ENCODE assay signal across 8 cellular contexts in genomic region chr9:92877531-92878430, GRCh38. TPM values are rescaled to one million over a fixed set of nuclear protein-coding genes. Genes with fewer than 3 reads are reported as not detected.
A peak's percentile ranks its signal among the peaks of the same experiment; 100 is the strongest.
DNase-seq lines count a peak whose midpoint lies in the region; ATAC-seq and TF ChIP-seq lines count a peak whose summit lies in the region.

ZNF484 (minus strand) TSS chr9:92878038; CDS start chr9:92875029, 3,009 bp downstream.

- H3K9ac ChIP-seq in SU-DHL-6 (ENCODE audit: low read length) (peak within 1 kb of the TSS; percentile 82), parathyroid adenoma (peak within 1 kb of the TSS; percentile 53)

- H3K27me3 ChIP-seq in SU-DHL-6 (ENCODE audit: low read length) (no peaks in the 10 kb centered on the region), cardiac muscle cell (no peaks in the 10 kb centered on the region), parathyroid adenoma (ENCODE audit: control insufficient read depth, insufficient read depth, low read length) (no peaks in the 10 kb centered on the region), tibial nerve (no peaks in the 10 kb centered on the region)

- peak; percentile 100 for ATAC-seq in HG02678 (IDR thresholded peaks at IDR 0.05; ENCODE audit: unreplicated experiment)

- H3K4me1 ChIP-seq in cardiac muscle cell (ENCODE audit: low read depth), result peaks cover 10% of the 10 kb centered on the region
- no peaks in the 10 kb centered on the region for H3K4me1 ChIP-seq in parathyroid adenoma
- H3K4me1 ChIP-seq in tibial nerve, result peaks cover 0 to 32% (median 0%) of the 10 kb centered on the region in 4 donors

- H3K4me2 ChIP-seq in SU-DHL-6 (ENCODE audit: low read depth, low read length, poor library complexity, severe bottlenecking) (peak within 1 kb of the TSS; percentile 100), parathyroid adenoma (ENCODE audit: low read length) (peak within 1 kb of the TSS; percentile 42)

- H3K79me2 ChIP-seq in SU-DHL-6 (ENCODE audit: insufficient read depth, low read length) (peaks cover 39% of the 10 kb centered on the region), parathyroid adenoma (no peaks in the 10 kb centered on the region)

- H3K4me3 ChIP-seq in SU-DHL-6 (ENCODE audit: insufficient read depth, low read length, poor library complexity, severe bottlenecking), result peak within 1 kb of the TSS; percentile 95
- H3K4me3 ChIP-seq in cardiac muscle cell, result peak within 1 kb of the TSS; percentile 77
- H3K4me3 ChIP-seq in parathyroid adenoma (ENCODE audit: low read depth, low read length), result peak within 1 kb of the TSS; percentile 69
- H3K4me3 ChIP-seq in tibial nerve, result peak within 1 kb of the TSS; percentile 55 to 78 (median 62)

- peak within 1 kb of the TSS; percentile 93 for H2AFZ ChIP-seq in SU-DHL-6 (ENCODE audit: low read depth, low read length, severe bottlenecking)
- peak within 1 kb of the TSS; percentile 99 for H2AFZ ChIP-seq in parathyroid adenoma

- H3K27ac ChIP-seq in SU-DHL-6 (ENCODE audit: low read depth, low read length), result peak within 1 kb of the TSS; percentile 41
- H3K27ac ChIP-seq in cardiac muscle cell, result peak within 1 kb of the TSS; percentile 67
- H3K27ac ChIP-seq in parathyroid adenoma, result peak within 1 kb of the TSS; percentile 74
- H3K27ac ChIP-seq in tibial nerve, result peak within 1 kb of the TSS; percentile 74 to 86 (median 82)

- TF ChIP-seq EP300 in tibial nerve (IDR thresholded peaks at IDR 0.05), result peak; percentile 22 to 86

- H3K9me3 ChIP-seq in SU-DHL-6 (ENCODE audit: insufficient read depth, low read length), result no peaks in the 10 kb centered on the region
- H3K9me3 ChIP-seq in cardiac muscle cell (ENCODE audit: low read depth), result no peaks in the 10 kb centered on the region
- H3K9me3 ChIP-seq in parathyroid adenoma (ENCODE audit: control insufficient read depth, low read length), result no peaks in the 10 kb centered on the region
- H3K9me3 ChIP-seq in tibial nerve, result no peaks in the 10 kb centered on the region

- H3K36me3 ChIP-seq in SU-DHL-6 (ENCODE audit: low read length) (no peaks in the 10 kb centered on the region), cardiac muscle cell (no peaks in the 10 kb centered on the region), parathyroid adenoma (ENCODE audit: control insufficient read depth, insufficient read depth, low read length) (no peaks in the 10 kb centered on the region), tibial nerve (no peaks in the 10 kb centered on the region)

- 0 out of 2 replicates have a peak, but pooled peaks cover 7% of the 10 kb centered on the region for H3F3A ChIP-seq in SU-DHL-6 (ENCODE audit: insufficient read depth)

- H4K20me1 ChIP-seq in SU-DHL-6 (ENCODE audit: low read depth, low read length), result no peaks in the 10 kb centered on the region

- TF ChIP-seq CTCF in SU-DHL-6 (IDR thresholded peaks at IDR 0.05; ENCODE audit: insufficient read depth, low read length, poor library complexity, severe bottlenecking), result no peak
- no peak for TF ChIP-seq CTCF in cardiac muscle cell (IDR thresholded peaks at IDR 0.05; ENCODE audit: low read depth, low read length)
- no peak for TF ChIP-seq CTCF in parathyroid adenoma (IDR thresholded peaks at IDR 0.05)
- peak in 1 of 5 experiments; percentile 16 for TF ChIP-seq CTCF in tibial nerve (IDR thresholded peaks at IDR 0.05)

- WGBS in tibial nerve, 2 donors, result 17 to 18% methylated on average over 28 of the region's 28 CpGs

- DNase-seq in NCI-H128 (lab: John Stamatoyannopoulos, UW; ENCODE audit: unreplicated experiment) (peak; percentile 99), cardiac muscle cell (ENCODE audit: low read depth in 1 of 2, low spot score in 1 of 2) (peak; percentile 99 to 100), tibial nerve (ENCODE audit: low spot score in 2 of 2) (peak; percentile 93 to 96)
- DNase-seq in activated naive CD8-positive, alpha-beta T cell treated with anti-CD3 and anti-CD28 coated beads, Interleukin-2, amount 50 U/mL, for 16 hours (ENCODE audit: low read depth, low spot score), result peak; percentile 91

- H3K9me2 ChIP-seq in SU-DHL-6 (replicated peaks; ENCODE audit: insufficient read depth, low read length), result no peaks in the 10 kb centered on the region

- TF ChIP-seq POLR2A in GM10847 (IDR thresholded peaks at IDR 0.05; ENCODE audit: extremely low read depth, insufficient read length), result peak; percentile 55
- peak; percentile 18 to 21 for TF ChIP-seq POLR2A in tibial nerve (IDR thresholded peaks at IDR 0.05)

RNA-seq across cellular contexts. Expression of gene ZNF484, which starts in this region (rescaled TPM):
- 7.8 and 10.5 TPM in 2 replicates for total RNA-seq in cardiac muscle cell
- polyA plus RNA-seq in cardiac muscle cell, result 3.4 and 5.4 TPM in 2 replicates
- total RNA-seq in tibial nerve, result 10 to 100 TPM; 12.6 to 17.4 (median 16.2) TPM

Comparison
In these comparisons a context has a peak if more than half of its experiments do, and no peak if none do; other contexts are left out.
1. Peak in every context shown above with its lines: DNase-seq, ATAC-seq, H3K4me3 ChIP-seq and H3K27ac ChIP-seq.